ENCODE assay signal across 8 cellular contexts in the genomic region with DNA sequence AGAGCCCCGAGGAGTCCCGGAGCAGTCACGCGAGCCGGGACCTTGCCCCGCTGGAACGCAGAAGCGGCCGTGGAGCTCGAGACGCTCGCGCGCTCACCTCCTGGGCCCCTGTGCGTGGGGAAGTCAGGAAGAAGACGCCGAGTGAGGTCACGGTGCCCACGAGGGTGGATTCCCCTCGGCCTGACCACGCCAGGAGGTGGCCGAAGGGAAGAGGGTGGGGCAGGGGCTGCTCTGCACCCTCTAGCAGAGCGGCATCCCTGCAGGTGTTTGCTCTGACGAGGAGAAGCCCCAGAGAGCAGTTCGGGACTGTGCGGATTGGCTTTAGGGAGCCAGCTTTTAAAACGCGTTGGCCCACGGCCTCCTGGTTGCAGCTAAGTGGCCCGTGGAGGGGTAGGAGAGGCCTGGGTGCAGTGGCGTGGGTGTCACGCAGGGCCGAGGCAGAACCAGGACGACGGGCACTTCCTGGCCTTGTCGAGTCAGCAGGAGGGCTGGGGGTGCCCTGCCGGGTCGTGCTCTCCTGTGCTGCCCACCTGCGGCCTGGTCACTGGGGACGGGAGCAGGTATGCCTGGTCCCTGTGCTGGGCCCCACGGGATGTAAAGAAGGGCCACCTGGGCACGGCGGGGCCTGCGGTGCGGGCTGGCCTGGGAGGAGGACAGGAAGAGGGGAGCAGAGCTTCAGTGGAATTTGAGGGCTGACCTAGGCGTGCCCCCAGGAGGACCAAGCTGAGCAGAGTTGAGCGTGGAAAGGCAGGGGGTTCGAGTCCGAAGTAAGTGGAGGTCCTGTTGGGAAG. TPM values are rescaled to one million over a fixed set of nuclear protein-coding genes. Genes with fewer than 3 reads are reported as not detected.
A peak's percentile ranks its signal among the peaks of the same experiment; 100 is the strongest.
DNase-seq lines count a peak whose midpoint lies in the region; ATAC-seq, FAIRE-seq and TF ChIP-seq lines count a peak whose summit lies in the region.

No MANE protein-coding gene starts in this region.

- intact Hi-C loops in ascending aorta (cut with DNase I) (loop anchor here (10.0 kb wide), 2 partner anchors 145 to 1955 kb away; partner anchors contain the start of genes AGPAT3 and RIPK4), kidney (cut with DNase I) (no loop called here)

- H3K4me1 ChIP-seq in ascending aorta (peaks cover 16 to 29% of the 10 kb centered on the region in 2 donors), kidney (ENCODE audit: control insufficient read depth in 1 of 2, insufficient read depth in 1 of 2, low read depth in 1 of 2, low read length in 2 of 2) (peaks cover 13 to 23% of the 10 kb centered on the region in 2 donors), subcutaneous abdominal adipose tissue (ENCODE audit: control insufficient read depth in 5 of 5, insufficient read depth in 5 of 5, low read length in 5 of 5) (peaks cover 9 to 54% (median 47%) of the 10 kb centered on the region in 5 donors)

- no peaks in the 10 kb centered on the region for H3K27me3 ChIP-seq in ascending aorta
- no peaks in the 10 kb centered on the region for H3K27me3 ChIP-seq in subcutaneous abdominal adipose tissue (ENCODE audit: control insufficient read depth in 5 of 5, insufficient read depth in 4 of 5, low read length in 5 of 5)

- H3K27ac ChIP-seq in ascending aorta (peak overlapping the region; percentile 84 to 92), kidney (ENCODE audit: low read depth in 2 of 2, low read length in 2 of 2) (peak overlapping the region; percentile 88 to 93), subcutaneous abdominal adipose tissue (ENCODE audit: low read depth, low read length) (peak overlapping the region; percentile 84)

- no peak for TF ChIP-seq CTCF in ascending aorta (IDR thresholded peaks at IDR 0.05)
- no peak for TF ChIP-seq CTCF in kidney (IDR thresholded peaks at IDR 0.05; ENCODE audit: borderline replicate concordance, extremely low read depth, insufficient read depth)

- H3K9ac ChIP-seq in kidney (ENCODE audit: low read length in 2 of 2) (peak overlapping the region; percentile 94 to 95), subcutaneous abdominal adipose tissue (ENCODE audit: low read length in 5 of 5) (peak overlapping the region; percentile 79 to 93 (median 86))

- H3K9me3 ChIP-seq in ascending aorta (no peaks in the 10 kb centered on the region), kidney (ENCODE audit: control insufficient read depth in 1 of 2, low read length in 2 of 2) (no peaks in the 10 kb centered on the region), subcutaneous abdominal adipose tissue (ENCODE audit: control insufficient read depth in 5 of 5, low read length in 5 of 5) (no peaks in the 10 kb centered on the region)

- FAIRE-seq in kidney (lab: Jason Lieb, UNC), result no peak

- H3K36me3 ChIP-seq in ascending aorta (peaks cover 0 to 10% of the 10 kb centered on the region in 2 donors), kidney (ENCODE audit: control insufficient read depth in 1 of 2, insufficient read depth in 2 of 2, low read length in 2 of 2) (peaks cover 0 to 7% of the 10 kb centered on the region in 2 donors), subcutaneous abdominal adipose tissue (ENCODE audit: control insufficient read depth in 5 of 5, insufficient read depth in 5 of 5, low read length in 5 of 5) (peaks cover 0 to 12% (median 9%) of the 10 kb centered on the region in 5 donors)

- H3K4me3 ChIP-seq in ascending aorta (peak overlapping the region; percentile 81 to 100), kidney (ENCODE audit: low read length in 2 of 2) (peak overlapping the region; percentile 68 to 92), subcutaneous abdominal adipose tissue (ENCODE audit: low read depth in 1 of 5, low read length in 5 of 5) (peak overlapping the region; percentile 86 to 97 (median 90))

- DNase-seq in ascending aorta (ENCODE audit: low spot score in 2 of 2) (no peak), kidney (peak; percentile 85), GOT3 (lab: John Stamatoyannopoulos, UW) (no peak), NCI-H146 treated with DMSO at 0.1 percent for 48 hours (lab: John Stamatoyannopoulos, UW; ENCODE audit: unreplicated experiment) (no peak)

- peak; percentile 2 for ATAC-seq in GM18498 (IDR thresholded peaks at IDR 0.05; ENCODE audit: unreplicated experiment)
- ATAC-seq in HG03520 (IDR thresholded peaks at IDR 0.05; ENCODE audit: unreplicated experiment), result peak; percentile 3
- no peak for ATAC-seq in GM18868 (IDR thresholded peaks at IDR 0.05; ENCODE audit: unreplicated experiment)

RNA-seq across cellular contexts. Expression of gene PDXK, which starts 1.0 kb away (rescaled TPM):
- total RNA-seq in ascending aorta (102 TPM), kidney (210 TPM)
- 122 TPM for polyA plus RNA-seq in kidney (ENCODE audit: insufficient read depth, low read depth, low replicate concordance)

RNA-seq across cellular contexts. Expression of gene CSTB, which starts 56.2 kb away (rescaled TPM):
- total RNA-seq in ascending aorta, result 8.7 TPM
- total RNA-seq in kidney, result 74.5 TPM
- 97.8 TPM for polyA plus RNA-seq in kidney (ENCODE audit: insufficient read depth, low read depth, low replicate concordance)
